Comparison of ENCODE assay signal across 11 cellular contexts in genomic region chr2:100365434-100365833, GRCh38. TPM values are rescaled to one million over a fixed set of nuclear protein-coding genes. Genes with fewer than 3 reads are reported as not detected.
DNase-seq lines count a peak whose midpoint lies in the region; ATAC-seq, FAIRE-seq and TF ChIP-seq lines count a peak whose summit lies in the region.
"Had no signal": no experiment of that assay in that cellular context is flagged by ENCODE, and none has a peak within 500 bp of the region (broad histone marks: within the 10 kb centered on the region; RNA-seq: fewer than 3 reads in every experiment).

No MANE protein-coding gene starts in this region.

- H3K36me3 ChIP-seq in HEK293 (ENCODE audit: control insufficient read depth in 2 of 2, insufficient read depth in 1 of 2, low read length in 2 of 2): no peaks in the 10 kb centered on the region

- ATAC-seq in GM19395 (IDR thresholded peaks at IDR 0.05; ENCODE audit: unreplicated experiment): no peak
- ATAC-seq: GM12878 had no signal

- H3K4me1 ChIP-seq in HEK293 (ENCODE audit: control insufficient read depth, insufficient read depth, low read length): no peaks in the 10 kb centered on the region; the same call in 1 of the 2 replicates

- CTCF ChIA-PET in HEK293 (lab: Yijun Ruan, JAX): interaction anchor here (1.1 to 6.6 kb wide), 3 partner anchors 15 to 103 kb away, joined by 3 to 48 read pairs (median 27); no protein-coding TSS in a partner anchor

- POLR2A ChIA-PET in HEK293 (lab: Yijun Ruan, JAX): no interaction called here

- no peaks in the 10 kb centered on the region for H3K9me3 ChIP-seq in HEK293 (ENCODE audit: control insufficient read depth, insufficient read depth, low read depth, low read length)

- TF ChIP-seq CTCF in HEK293 (tag by site-specific recombination; IDR thresholded peaks at IDR 0.05): no peak

- FAIRE-seq in endometrium (lab: Jason Lieb, UNC): peak; percentile 77
- FAIRE-seq: GM12878 had no signal

- no peak overlapping the region for H3K27ac ChIP-seq in HEK293 (ENCODE audit: extremely low read depth, low read depth, low read length)

- H3K4me3 ChIP-seq in HEK293 (ENCODE audit: low read depth, low read length) (no peak overlapping the region), skeletal muscle cell (ENCODE audit: low read depth, low read length) (no peak overlapping the region)
- H3K4me3 ChIP-seq: GM12878 had no signal

- DNase-seq in NCI-H748 (lab: John Stamatoyannopoulos, UW; ENCODE audit: unreplicated experiment) (peak; percentile 89), skeletal muscle cell (ENCODE audit: low read depth) (peak; percentile 74), cerebellar cortex (ENCODE audit: low spot score) (no peak), cerebellum (ENCODE audit: low spot score) (no peak)
- DNase-seq in stimulated activated CD4-positive, alpha-beta T cell treated with anti-CD3 and anti-CD28 coated beads, Interleukin-4, amount 100 ng/mL, for 24 hours: no peak
- DNase-seq: central memory CD4-positive, alpha-beta T cell; islet precursor cell had no signal

TF ChIP-seq in HEK293, 187 proteins besides CTCF, POLR2A, EP300 and RAD21:
- TF ChIP-seq KLF10 (tag by site-specific recombination; IDR thresholded peaks at IDR 0.05) (0 out of 2 replicates have a peak, but pooled peaks have one; percentile 28), SP2 (tag by site-specific recombination; IDR thresholded peaks at IDR 0.05) (no peak), SETDB1 (IDR thresholded peaks at IDR 0.05; ENCODE audit: insufficient read length, low read length) (peak; percentile 24), PRDM10 (tag by site-specific recombination; IDR thresholded peaks at IDR 0.05) (peak; percentile 63), WT1 (tag by site-specific recombination; IDR thresholded peaks at IDR 0.05) (0 out of 2 replicates have a peak, but pooled peaks have one; percentile 26)

RNA-seq across cellular contexts. Expression of gene LONRF2, which starts 43.1 kb away (rescaled TPM):
- 36.1 TPM for total RNA-seq in cerebellum

RNA-seq across cellular contexts. Expression of gene CHST10, which starts 52.0 kb away (rescaled TPM):
- 26.9 TPM for total RNA-seq in cerebellum

Comparison
In these comparisons a context has a peak if more than half of its experiments do, and no peak if none do; other contexts are left out.
1. DNase-seq: peak in NCI-H748 (single experiment) and skeletal muscle cell (single experiment); none in stimulated activated CD4-positive, alpha-beta T cell treated with anti-CD3 and anti-CD28 coated beads, Interleukin-4, amount 100 ng/mL, for 24 hours (single experiment), cerebellar cortex (single experiment) and cerebellum (single experiment).